ENCODE assay signal across 13 cellular contexts in the genomic region with DNA sequence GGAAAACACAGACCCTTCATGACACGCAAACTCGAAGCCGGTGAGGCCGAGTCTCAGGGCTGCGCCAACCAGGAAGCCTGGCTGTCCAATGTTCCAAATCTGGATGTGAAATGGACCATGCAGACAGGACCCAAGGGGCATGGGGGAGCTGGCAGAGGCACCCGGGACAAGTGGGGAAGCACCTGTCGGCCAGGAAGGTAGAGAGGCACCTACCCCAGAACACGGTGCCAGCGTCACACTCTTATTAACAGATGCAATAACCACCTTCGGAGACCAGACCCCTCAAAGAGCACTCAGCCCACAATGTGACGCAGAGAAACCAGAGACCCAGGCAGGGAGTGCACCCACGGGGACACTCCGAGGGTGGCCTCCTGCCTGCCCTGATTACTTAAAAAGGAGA.
DNase-seq lines count a peak whose midpoint lies in the region; ATAC-seq, FAIRE-seq and TF ChIP-seq lines count a peak whose summit lies in the region.
"Had no signal": no experiment of that assay in that cellular context is flagged by ENCODE, and none has a peak within 500 bp of the region (broad histone marks: within the 10 kb centered on the region; RNA-seq: fewer than 3 reads in every experiment).

No MANE protein-coding gene starts in this region.

- ATAC-seq in activated T-cell treated with anti-CD3 and anti-CD28 coated beads, Interleukin-2, amount 50 U/mL, for 72 hours (replicated peaks in 1 of 2), result no peak
- peak; percentile 22 for ATAC-seq in activated CD8-positive, alpha-beta T cell treated with anti-CD3 and anti-CD28 coated beads for 36 hours
- peak; percentile 40 for ATAC-seq in stimulated activated naive CD8-positive, alpha-beta T cell treated with anti-CD3 and anti-CD28 coated beads, Interleukin-15, amount 100 ng/mL, for 72 hours
- ATAC-seq in HG03378 (IDR thresholded peaks at IDR 0.05; ENCODE audit: unreplicated experiment), result no peak
- ATAC-seq: psoas muscle had no signal

- CTCF ChIA-PET in activated CD8-positive, alpha-beta T cell treated with anti-CD3 and anti-CD28 coated beads for 36 hours (lab: Charles Lee), result no interaction called here

- TF ChIP-seq CTCF in activated CD8-positive, alpha-beta T cell treated with anti-CD3 and anti-CD28 coated beads for 36 hours (IDR thresholded peaks at IDR 0.05), result no peak
- TF ChIP-seq CTCF in kidney (IDR thresholded peaks at IDR 0.05; ENCODE audit: borderline replicate concordance, extremely low read depth, insufficient read depth) (no peak), GM10266 (IDR thresholded peaks at IDR 0.05; ENCODE audit: control insufficient read depth, insufficient read depth, low read depth, missing control alignments) (no peak)

- peaks cover 84% of the 10 kb centered on the region for H3K4me1 Mint-ChIP-seq in activated T-cell treated with anti-CD3 and anti-CD28 coated beads, Interleukin-2, amount 50 U/mL, for 72 hours (ENCODE audit: low read depth)
- peaks cover 80% of the 10 kb centered on the region for H3K4me1 Mint-ChIP-seq in activated CD8-positive, alpha-beta T cell treated with anti-CD3 and anti-CD28 coated beads for 36 hours (ENCODE audit: low read depth)
- H3K4me1 Mint-ChIP-seq in stimulated activated naive CD8-positive, alpha-beta T cell treated with anti-CD3 and anti-CD28 coated beads, Interleukin-15, amount 100 ng/mL, for 72 hours, result peaks cover 91% of the 10 kb centered on the region

- H3K4me3 ChIP-seq in kidney (ENCODE audit: low read length in 2 of 2), result no peak overlapping the region
- H3K4me3 ChIP-seq: psoas muscle, SK-N-MC had no signal

- peaks cover 10% of the 10 kb centered on the region in 2 donors for H3K9me3 Mint-ChIP-seq in activated T-cell treated with anti-CD3 and anti-CD28 coated beads, Interleukin-2, amount 50 U/mL, for 72 hours
- peaks cover 9% of the 10 kb centered on the region for H3K9me3 Mint-ChIP-seq in activated CD8-positive, alpha-beta T cell treated with anti-CD3 and anti-CD28 coated beads for 36 hours
- H3K9me3 Mint-ChIP-seq in stimulated activated naive CD8-positive, alpha-beta T cell treated with anti-CD3 and anti-CD28 coated beads, Interleukin-15, amount 100 ng/mL, for 72 hours, result peaks cover 12 to 14% of the 10 kb centered on the region in 2 donors

- POLR2A ChIA-PET in activated CD8-positive, alpha-beta T cell treated with anti-CD3 and anti-CD28 coated beads for 36 hours (lab: Charles Lee), result interaction anchor here (2.4 kb wide), 1 partner anchor 10 kb away, joined by 17 read pairs; no protein-coding TSS in a partner anchor

- peaks cover 21 to 36% of the 10 kb centered on the region in 2 donors for H3K36me3 Mint-ChIP-seq in activated T-cell treated with anti-CD3 and anti-CD28 coated beads, Interleukin-2, amount 50 U/mL, for 72 hours (ENCODE audit: insufficient read depth in 2 of 2)
- H3K36me3 Mint-ChIP-seq in activated CD8-positive, alpha-beta T cell treated with anti-CD3 and anti-CD28 coated beads for 36 hours (ENCODE audit: low read depth), result peaks cover 83% of the 10 kb centered on the region

- peak overlapping the region; percentile 40 to 57 for H3K27ac ChIP-seq in kidney (ENCODE audit: low read depth in 2 of 2, low read length in 2 of 2)
- H3K27ac ChIP-seq: psoas muscle, SK-N-MC had no signal

- H3K27ac Mint-ChIP-seq in activated T-cell treated with anti-CD3 and anti-CD28 coated beads, Interleukin-2, amount 50 U/mL, for 72 hours, result peak overlapping the region; percentile 91
- H3K27ac Mint-ChIP-seq in activated CD8-positive, alpha-beta T cell treated with anti-CD3 and anti-CD28 coated beads for 36 hours, result peak overlapping the region; percentile 99
- H3K27ac Mint-ChIP-seq in stimulated activated naive CD8-positive, alpha-beta T cell treated with anti-CD3 and anti-CD28 coated beads, Interleukin-15, amount 100 ng/mL, for 72 hours, result peak overlapping the region; percentile 98

- intact Hi-C loops in activated CD8-positive, alpha-beta T cell treated with anti-CD3 and anti-CD28 coated beads for 36 hours (cut with micrococcal nuclease), result no loop called here
- intact Hi-C loops in kidney (cut with DNase I), result no loop called here

- H3K9me3 ChIP-seq in kidney (ENCODE audit: control insufficient read depth in 1 of 2, low read length in 2 of 2), result no peaks in the 10 kb centered on the region
- H3K9me3 ChIP-seq: psoas muscle had no signal

- no peak for FAIRE-seq in kidney (lab: Jason Lieb, UNC)
- FAIRE-seq: GM19239 had no signal

- no peaks in the 10 kb centered on the region for H3K36me3 ChIP-seq in kidney (ENCODE audit: control insufficient read depth in 1 of 2, insufficient read depth in 2 of 2, low read length in 2 of 2)

- no peak overlapping the region for H3K9ac ChIP-seq in kidney (ENCODE audit: low read length in 2 of 2)

- H3K27me3 Mint-ChIP-seq in activated T-cell treated with anti-CD3 and anti-CD28 coated beads, Interleukin-2, amount 50 U/mL, for 72 hours (ENCODE audit: low read depth), result no peaks in the 10 kb centered on the region
- no peaks in the 10 kb centered on the region for H3K27me3 Mint-ChIP-seq in activated CD8-positive, alpha-beta T cell treated with anti-CD3 and anti-CD28 coated beads for 36 hours
- H3K27me3 Mint-ChIP-seq in stimulated activated naive CD8-positive, alpha-beta T cell treated with anti-CD3 and anti-CD28 coated beads, Interleukin-15, amount 100 ng/mL, for 72 hours, result no peaks in the 10 kb centered on the region

- H3K4me1 ChIP-seq in kidney (ENCODE audit: control insufficient read depth in 1 of 2, insufficient read depth in 1 of 2, low read depth in 1 of 2, low read length in 2 of 2), result peaks cover 2 to 26% of the 10 kb centered on the region in 2 donors

- peak; percentile 33 to 38 for DNase-seq in activated T-cell treated with anti-CD3 and anti-CD28 coated beads, Interleukin-2, amount 50 U/mL, for 72 hours
- no peak for DNase-seq in activated T-cell treated with anti-CD3 and anti-CD28 coated beads, Interleukin-2, amount 50 U/mL, for 1 hour
- DNase-seq in activated CD8-positive, alpha-beta T cell treated with anti-CD3 and anti-CD28 coated beads for 36 hours, result peak; percentile 84
- DNase-seq in kidney (peak; percentile 59), GM10266 (ENCODE audit: extremely low spot score) (no peak), UCSD-AML1 (lab: John Stamatoyannopoulos, UW; ENCODE audit: unreplicated experiment) (no peak)
- peak in 1 of 2 donors; percentile 69 for DNase-seq in stimulated activated naive CD8-positive, alpha-beta T cell treated with anti-CD3 and anti-CD28 coated beads, Interleukin-15, amount 100 ng/mL, for 72 hours
- DNase-seq: cortex of kidney, NCI-H2081 treated with DMSO at 0.1 percent for 48 hours, psoas muscle had no signal

- H3K4me3 Mint-ChIP-seq in activated T-cell treated with anti-CD3 and anti-CD28 coated beads, Interleukin-2, amount 50 U/mL, for 72 hours, result peak overlapping the region; percentile 83
- peak overlapping the region; percentile 84 for H3K4me3 Mint-ChIP-seq in activated CD8-positive, alpha-beta T cell treated with anti-CD3 and anti-CD28 coated beads for 36 hours
- H3K4me3 Mint-ChIP-seq in stimulated activated naive CD8-positive, alpha-beta T cell treated with anti-CD3 and anti-CD28 coated beads, Interleukin-15, amount 100 ng/mL, for 72 hours, result peak overlapping the region; percentile 91 to 93

Comparison
In these comparisons a context has a peak if more than half of its experiments do, and no peak if none do; other contexts are left out.
1. DNase-seq: peak in activated T-cell treated with anti-CD3 and anti-CD28 coated beads, Interleukin-2, amount 50 U/mL, for 72 hours (2 of 2), activated CD8-positive, alpha-beta T cell treated with anti-CD3 and anti-CD28 coated beads for 36 hours (single experiment) and kidney (single experiment); none in activated T-cell treated with anti-CD3 and anti-CD28 coated beads, Interleukin-2, amount 50 U/mL, for 1 hour (single experiment), GM10266 (single experiment) and UCSD-AML1 (single experiment).
2. ATAC-seq: peak in activated CD8-positive, alpha-beta T cell treated with anti-CD3 and anti-CD28 coated beads for 36 hours (single experiment) and stimulated activated naive CD8-positive, alpha-beta T cell treated with anti-CD3 and anti-CD28 coated beads, Interleukin-15, amount 100 ng/mL, for 72 hours (single experiment); none in activated T-cell treated with anti-CD3 and anti-CD28 coated beads, Interleukin-2, amount 50 U/mL, for 72 hours (0 of 2) and HG03378 (single experiment).
3. Peak in every context shown above with its lines, with median percentiles within 50 percentile points of each other: H3K27ac Mint-ChIP-seq and H3K4me3 Mint-ChIP-seq.